16 cellular contexts compared by ENCODE assay signal in genomic region chr9:121963542-121963995, GRCh38.
DNase-seq lines count a peak whose midpoint lies in the region; ATAC-seq and TF ChIP-seq lines count a peak whose summit lies in the region.
"Had no signal": no experiment of that assay in that cellular context is flagged by ENCODE, and none has a peak within 500 bp of the region (broad histone marks: within the 10 kb centered on the region; RNA-seq: fewer than 3 reads in every experiment).

No MANE protein-coding gene starts in this region.

- peak overlapping the region; percentile 86 for H2AFZ ChIP-seq in IMR-90 (replicated peaks; ENCODE audit: low read length, poor library complexity)

- H3K56ac ChIP-seq in IMR-90 (ENCODE audit: extremely low read depth, insufficient read depth, low read length): peak overlapping the region; percentile 55

- H4K5ac ChIP-seq in IMR-90 (ENCODE audit: low read depth, low read length): peak overlapping the region; percentile 38; the same call in 1 of the 2 replicates

- H3K36me3 ChIP-seq in IMR-90 (ENCODE audit: control insufficient read depth, insufficient read depth, low read length) (no peaks in the 10 kb centered on the region), left ventricle myocardium inferior (no peaks in the 10 kb centered on the region)
- H3K36me3 ChIP-seq: colonic mucosa had no signal

- peak overlapping the region; percentile 64 for H3K4me2 ChIP-seq in IMR-90 (ENCODE audit: low read depth, low read length)

- H3K4me3 ChIP-seq in AG04449 (ENCODE audit: low read depth, low read length) (no peak overlapping the region), IMR-90 (ENCODE audit: insufficient read depth, low read depth, low read length) (no peak overlapping the region), left ventricle myocardium inferior (no peak overlapping the region)
- H3K4me3 ChIP-seq: colonic mucosa had no signal

- H2BK120ac ChIP-seq in IMR-90 (ENCODE audit: low read depth, low read length): peak overlapping the region; percentile 95

- H3K4me1 ChIP-seq in IMR-90 (ENCODE audit: control insufficient read depth, insufficient read depth, low read length): peaks cover 4% of the 10 kb centered on the region
- H3K4me1 ChIP-seq in left ventricle myocardium inferior: no peaks in the 10 kb centered on the region
- H3K4me1 ChIP-seq: colonic mucosa had no signal

- H3K4ac ChIP-seq in IMR-90 (ENCODE audit: low read depth, low read length): peak overlapping the region; percentile 86

- peak overlapping the region; percentile 91 for H3K23ac ChIP-seq in IMR-90 (ENCODE audit: low read depth, low read length)

- TF ChIP-seq CTCF in AG04449 (IDR thresholded peaks at IDR 0.05; ENCODE audit: insufficient read depth, low read length, missing control alignments): no peak
- TF ChIP-seq CTCF in IMR-90 (conservative IDR thresholded peaks at IDR 0.05; ENCODE audit: low read depth, low read length): no peak
- TF ChIP-seq CTCF in left ventricle myocardium inferior (IDR thresholded peaks at IDR 0.05; ENCODE audit: borderline replicate concordance): no peak

- dilution Hi-C loops in IMR-90 (cut with HindIII; ENCODE audit: low sequenced_read_pairs, unreplicated experiment): no loop called here

- peak overlapping the region; percentile 41 to 85; a peak in 3 of 4 replicates for H4K8ac ChIP-seq in IMR-90 (ENCODE audit: low read depth in 2 of 2, low read length in 2 of 2)

- peak; percentile 74 for ATAC-seq in IMR-90 (ENCODE audit: low read depth)
- ATAC-seq: activated T-cell treated with anti-CD3 and anti-CD28 coated beads, Interleukin-2, amount 50 U/mL, for 72 hours; naive thymus-derived CD8-positive, alpha-beta T cell had no signal

- WGBS in IMR-90 (ENCODE audit: extremely low coverage in 2 of 2, insufficient read length in 1 of 2), 2 experiments: 54% methylated on average over 3 of the region's 7 CpGs; no CpG with 5 or more reads in 1 of the 2 experiments

- H2BK15ac ChIP-seq in IMR-90 (ENCODE audit: low read depth, low read length): peak overlapping the region; percentile 82; the same call in 1 of the 3 replicates

- H2BK5ac ChIP-seq in IMR-90 (ENCODE audit: low read depth, low read length, poor library complexity, severe bottlenecking): peak overlapping the region; percentile 92

- H2AK9ac ChIP-seq in IMR-90 (replicated peaks; ENCODE audit: low read depth, low read length, poor library complexity): peak overlapping the region; percentile 84

- peak overlapping the region; percentile 91 for H2BK20ac ChIP-seq in IMR-90 (ENCODE audit: low read depth, low read length)

- CTCF ChIA-PET in AG04449 (lab: Yijun Ruan, JAX) (no interaction called here), IMR-90 (lab: Yijun Ruan, JAX) (interaction anchor here (1.0 kb wide), 1 partner anchor 121 kb away, joined by 3 read pairs; no protein-coding TSS in a partner anchor)

- TF ChIP-seq POLR2A in IMR-90 (IDR thresholded peaks at IDR 0.05; ENCODE audit: low read depth, low read length): no peak

- H3K27me3 ChIP-seq in IMR-90 (ENCODE audit: control insufficient read depth, insufficient read depth, low read length) (no peaks in the 10 kb centered on the region), left ventricle myocardium inferior (ENCODE audit: low read depth) (no peaks in the 10 kb centered on the region)
- H3K27me3 ChIP-seq: colonic mucosa had no signal

- H3K79me1 ChIP-seq in IMR-90 (ENCODE audit: low read depth in 1 of 2, low read length in 2 of 2): peaks cover 0 to 28% of the 10 kb centered on the region in 2 experiments; a peak in 2 of 4 replicates

- H4K20me1 ChIP-seq in IMR-90 (ENCODE audit: insufficient read depth, low read length): no peaks in the 10 kb centered on the region

- H3K9me3 ChIP-seq in IMR-90 (ENCODE audit: control insufficient read depth, insufficient read depth, low read length) (no peaks in the 10 kb centered on the region), left ventricle myocardium inferior (replicated peaks) (no peaks in the 10 kb centered on the region)
- H3K9me3 ChIP-seq: colonic mucosa had no signal

- no TSS peak for BruUV-seq in IMR-90 (replicated peaks; lab: Mats Ljungman, UMichigan)

- H3K14ac ChIP-seq in IMR-90 (replicated peaks; ENCODE audit: low read depth, low read length): peak overlapping the region; percentile 90

- H3K27ac ChIP-seq in IMR-90 (ENCODE audit: insufficient read depth, low read length): peak overlapping the region; percentile 72
- no peak overlapping the region for H3K27ac ChIP-seq in left ventricle myocardium inferior (replicated peaks)
- H3K27ac ChIP-seq: colonic mucosa had no signal

- peak; percentile 75 for DNase-seq in AG04449 (ENCODE audit: low read depth, low spot score)
- DNase-seq in IMR-90: peak; percentile 88
- DNase-seq in amniotic epithelial cell (ENCODE audit: low read depth): peak; percentile 59
- peak; percentile 50 for DNase-seq in glomerular endothelial cell (ENCODE audit: extremely low read depth, low read depth, low spot score)
- no peak for DNase-seq in left ventricle myocardium inferior
- DNase-seq in NCI-H1436 (lab: John Stamatoyannopoulos, UW): no peak
- no peak for DNase-seq in HuH-7 (ENCODE audit: low spot score)
- no peak for DNase-seq in islet precursor cell
- DNase-seq: activated CD4-positive, alpha-beta T cell treated with anti-CD3 and anti-CD28 coated beads, Interleukin-2, amount 50 U/mL, for 4 hours; activated T-cell treated with anti-CD3 and anti-CD28 coated beads, Interleukin-2, amount 50 U/mL, for 72 hours; amniotic stem cell; colonic mucosa; COR-L47; MV-4-11; naive thymus-derived CD8-positive, alpha-beta T cell; stimulated activated CD4-positive, alpha-beta T cell treated with anti-CD3 and anti-CD28 coated beads, Interleukin-2, amount 100 ng/mL, for 24 hours had no signal

- H2AK5ac ChIP-seq in IMR-90 (ENCODE audit: low read depth, low read length): peak overlapping the region; percentile 89

- POLR2A ChIA-PET in AG04449 (lab: Yijun Ruan, JAX) (no interaction called here), IMR-90 (lab: Charles Lee; ENCODE audit: unreplicated experiment) (no interaction called here)

- peaks cover 14% of the 10 kb centered on the region for H3K9me1 ChIP-seq in IMR-90 (ENCODE audit: insufficient read depth, low read length)

- in situ Hi-C loops in IMR-90 (cut with MboI; ENCODE audit: low sequenced_read_pairs): no loop called here

- TF ChIP-seq RAD21 in IMR-90 (IDR thresholded peaks at IDR 0.05; ENCODE audit: low read length): no peak

- H3K18ac ChIP-seq in IMR-90 (ENCODE audit: low read depth, low read length): peak overlapping the region; percentile 65; the same call in 1 of the 2 replicates

- peak overlapping the region; percentile 91 for H4K91ac ChIP-seq in IMR-90 (ENCODE audit: insufficient read depth, low read depth, low read length)

- intact Hi-C loops in IMR-90 (cut with micrococcal nuclease): no loop called here
- intact Hi-C loops in left ventricle myocardium inferior (cut with micrococcal nuclease): no loop called here

- peak overlapping the region; percentile 39; the same call in 1 of the 2 replicates for H3K9ac ChIP-seq in IMR-90 (ENCODE audit: low read depth, low read length)

TF ChIP-seq in IMR-90, 13 proteins besides CTCF, POLR2A, EP300 and RAD21:
- TF ChIP-seq SMC3 (IDR thresholded peaks at IDR 0.05; ENCODE audit: low read depth, low read length): no peak
- TF ChIP-seq CEBPB (IDR thresholded peaks at IDR 0.05; ENCODE audit: low read depth, low read length): 0 out of 2 replicates have a peak, but pooled peaks have one; percentile 25
- 0 out of 2 replicates have a peak, but pooled peaks have one; percentile 37 for TF ChIP-seq MAFK (IDR thresholded peaks at IDR 0.05; ENCODE audit: low read depth, low read length)

Comparison
In these comparisons a context has a peak if more than half of its experiments do, and no peak if none do; other contexts are left out.
1. DNase-seq: peak in AG04449 (single experiment), IMR-90 (single experiment), amniotic epithelial cell (single experiment) and glomerular endothelial cell (single experiment); none in left ventricle myocardium inferior (single experiment), NCI-H1436 (single experiment), HuH-7 (single experiment) and islet precursor cell (single experiment).